Comparison of ENCODE assay signal across 1 cellular context in genomic region chr2:188079176-188079575, GRCh38.
TF ChIP-seq lines count a peak whose summit lies in the region.

No MANE protein-coding gene starts in this region.

TF ChIP-seq in GM23338, 12 proteins besides CTCF, POLR2A, EP300 and RAD21 (continued from another document):
- no peak for TF ChIP-seq ZNF462 (CRISPR knock-in tag; IDR thresholded peaks at IDR 0.05)
